Comparison of ENCODE assay signal across 8 cellular contexts in genomic region chr2:43184339-43184895, GRCh38. TPM values are rescaled to one million over a fixed set of nuclear protein-coding genes. Genes with fewer than 3 reads are reported as not detected.
DNase-seq lines count a peak whose midpoint lies in the region; ATAC-seq, FAIRE-seq and TF ChIP-seq lines count a peak whose summit lies in the region.

No MANE protein-coding gene starts in this region.

- no peak overlapping the region for H3K9ac ChIP-seq in endodermal cell (ENCODE audit: extremely low read depth, low read length, poor library complexity, severe bottlenecking)

- no peak for FAIRE-seq in GM19239 (lab: Jason Lieb, UNC)

- H3K27me3 Mint-ChIP-seq in WTC11 (ENCODE audit: low read depth) (no peaks in the 10 kb centered on the region), endodermal cell (ENCODE audit: insufficient read depth) (no peaks in the 10 kb centered on the region)

- no peak for TF ChIP-seq CTCF in WTC11 (IDR thresholded peaks at IDR 0.05)
- no peak for TF ChIP-seq CTCF in endodermal cell (conservative IDR thresholded peaks at IDR 0.05)

- H3K4me3 Mint-ChIP-seq in WTC11 (no peak overlapping the region), endodermal cell (no peak overlapping the region)

- H3K27me3 ChIP-seq in endodermal cell (ENCODE audit: control insufficient read depth, insufficient read depth, low read length, poor library complexity, severe bottlenecking) = no peaks in the 10 kb centered on the region

- H3K27ac Mint-ChIP-seq in WTC11 = peak overlapping the region; percentile 17; the same call in 1 of the 2 replicates
- no peak overlapping the region for H3K27ac Mint-ChIP-seq in endodermal cell

- H3K4me1 Mint-ChIP-seq in WTC11 (peaks cover 72% of the 10 kb centered on the region), endodermal cell (peaks cover 36% of the 10 kb centered on the region)

- no peak overlapping the region for H3K27ac ChIP-seq in endodermal cell (ENCODE audit: low read depth, low read length)

- ATAC-seq in WTC11 (no peak), HG03439 (IDR thresholded peaks at IDR 0.05; ENCODE audit: unreplicated experiment) (no peak), HG03280 (IDR thresholded peaks at IDR 0.05; ENCODE audit: unreplicated experiment) (no peak)

- no peak overlapping the region for H3K4me3 ChIP-seq in endodermal cell (ENCODE audit: low read length)

- H3K9me3 ChIP-seq in endodermal cell (ENCODE audit: control insufficient read depth, low read length) = no peaks in the 10 kb centered on the region

- H3K4me1 ChIP-seq in endodermal cell (ENCODE audit: control insufficient read depth, insufficient read depth, low read length) = no peaks in the 10 kb centered on the region

- H3K36me3 Mint-ChIP-seq in WTC11 (no peaks in the 10 kb centered on the region), endodermal cell (ENCODE audit: low read depth) (no peaks in the 10 kb centered on the region)

- H3K9me3 Mint-ChIP-seq in WTC11 = no peaks in the 10 kb centered on the region
- H3K9me3 Mint-ChIP-seq in endodermal cell = no peaks in the 10 kb centered on the region

- POLR2A ChIA-PET in WTC11 (lab: Charles Lee) = no interaction called here

- H3K36me3 ChIP-seq in endodermal cell (ENCODE audit: control insufficient read depth, insufficient read depth, low read length) = no peaks in the 10 kb centered on the region

- 83 to 85% methylated on average over 9 to 12 of the region's 12 CpGs for WGBS in endodermal cell (ENCODE audit: insufficient coverage in 1 of 2, insufficient read length in 1 of 2), 2 experiments

- CTCF ChIA-PET in WTC11 (lab: Charles Lee) = interaction anchor here (0.7 kb wide), 1 partner anchor 28 kb away, joined by 4 read pairs; no protein-coding TSS in a partner anchor

- DNase-seq in HCEC 1CT (peak; percentile 70), WTC11 (ENCODE audit: low spot score) (no peak), endodermal cell (peak; percentile 55), GM19239 (ENCODE audit: insufficient read length, low spot score) (no peak), NOMO-1 treated with DMSO at 0.1 percent for 48 hours (lab: John Stamatoyannopoulos, UW; ENCODE audit: unreplicated experiment) (no peak)
- peak; percentile 37 for DNase-seq in stimulated activated CD4-positive, alpha-beta T cell treated with anti-CD3 and anti-CD28 coated beads, Interleukin-12 subunit alpha, Interleukin-12 subunit beta, amount 100 ng/mL, for 4 hours

TF ChIP-seq in WTC11, 78 proteins besides CTCF, POLR2A, EP300 and RAD21:
- TF ChIP-seq AFF4 (CRISPR knock-in tag; IDR thresholded peaks at IDR 0.05; ENCODE audit: borderline replicate concordance) (no peak), ZNF532 (CRISPR knock-in tag; IDR thresholded peaks at IDR 0.05; ENCODE audit: borderline replicate concordance) (no peak), GABPB1 (CRISPR knock-in tag; IDR thresholded peaks at IDR 0.05) (peak; percentile 83), ZNF263 (CRISPR knock-in tag; IDR thresholded peaks at IDR 0.05; ENCODE audit: low read depth) (no peak)

RNA-seq across cellular contexts. Expression of gene ZFP36L2, which starts 42.0 kb away (rescaled TPM):
- total RNA-seq in WTC11 (2021) (50.4 to 63.4 TPM (median 61.6 TPM) in 3 replicates), endodermal cell (100 to 1,000 TPM in 1 of 2 donors, 10 to 100 TPM in 1; 77.1 to 114 TPM)
- polyA plus RNA-seq in endodermal cell (2013, experiment 1 of 2) = 59.2 TPM
- 48.7 TPM for polyA plus RNA-seq in endodermal cell (2013, experiment 2 of 2)

Comparison
In these comparisons a context has a peak if more than half of its experiments do, and no peak if none do; other contexts are left out.
1. DNase-seq: peak in HCEC 1CT (single experiment), endodermal cell (single experiment) and stimulated activated CD4-positive, alpha-beta T cell treated with anti-CD3 and anti-CD28 coated beads, Interleukin-12 subunit alpha, Interleukin-12 subunit beta, amount 100 ng/mL, for 4 hours (single experiment); none in WTC11 (single experiment), GM19239 (single experiment) and NOMO-1 treated with DMSO at 0.1 percent for 48 hours (single experiment).